Comparison of ENCODE assay signal across 28 cellular contexts in genomic region chr3:170816341-170816740, GRCh38.
"Had no signal": no experiment of that assay in that cellular context is flagged by ENCODE, and none has a peak within 500 bp of the region (broad histone marks: within the 10 kb centered on the region; RNA-seq: fewer than 3 reads in every experiment).

No MANE protein-coding gene starts in this region.

- DNase-seq: hypothalamus; immature natural killer cell; kidney; left colon; left lung; lower lobe of right lung; mammary epithelial cell; mesenchymal stem cell; midbrain; mucosa of descending colon; naive thymus-derived CD4-positive, alpha-beta T cell; ovary; right lobe of liver; stimulated activated CD4-positive, alpha-beta T cell treated with anti-CD3 and anti-CD28 coated beads, Interleukin-1b, Interleukin-23, amount 100 ng/mL, for 48 hours; stimulated activated CD4-positive, alpha-beta T cell treated with anti-CD3 and anti-CD28 coated beads, Interleukin-2, amount 100 ng/mL, for 48 hours; stimulated activated CD4-positive, alpha-beta T cell treated with anti-CD3 and anti-CD28 coated beads, Interleukin-4, amount 100 ng/mL, for 4 hours; stimulated activated CD8-positive, alpha-beta memory T cell treated with anti-CD3 and anti-CD28 coated beads, Interleukin-4, amount 100 ng/mL, for 48 hours; stimulated activated naive CD4-positive, alpha-beta T cell treated with Interleukin-2 at 50 U/mL for 16 hours; stimulated activated naive CD8-positive, alpha-beta T cell treated with anti-CD3 and anti-CD28 coated beads, Interleukin-15, amount 100 ng/mL, for 72 hours; substantia nigra; uterus had no signal

- H3K4me2 ChIP-seq: smooth muscle cell had no signal

- H3K27ac ChIP-seq: left lung, lower lobe of right lung, ovary, right atrium auricular region, right lobe of liver, tibial nerve, uterus had no signal

- H3K4me1 Mint-ChIP-seq: stimulated activated memory B cell treated with anti-CD40 and anti-IgM and Interleukin-4, amounts not matched to agents 10 μg/mL and 1 μg/mL and 100 μg/mL, for 72 hours; stimulated activated naive CD8-positive, alpha-beta T cell treated with anti-CD3 and anti-CD28 coated beads, Interleukin-15, amount 100 ng/mL, for 72 hours had no signal

- H3K36me3 Mint-ChIP-seq: immature natural killer cell; naive thymus-derived CD4-positive, alpha-beta T cell; natural killer cell treated with Interleukin-12 subunit alpha and Interleukin-12 subunit beta and Interleukin-15 and Interleukin-18, amount 100 ng/mL, for 72 hours; stimulated activated memory B cell treated with anti-CD40 and anti-IgM and Interleukin-4, amounts not matched to agents 10 μg/mL and 1 μg/mL and 100 μg/mL, for 72 hours; type B pancreatic cell had no signal

- H3K36me3 ChIP-seq: left lung, lower lobe of right lung, ovary, right atrium auricular region, right lobe of liver, tibial nerve, uterus had no signal

- H3K9me3 Mint-ChIP-seq: immature natural killer cell; naive thymus-derived CD4-positive, alpha-beta T cell; natural killer cell treated with Interleukin-12 subunit alpha and Interleukin-12 subunit beta and Interleukin-15 and Interleukin-18, amount 100 ng/mL, for 72 hours; stimulated activated memory B cell treated with anti-CD40 and anti-IgM and Interleukin-4, amounts not matched to agents 10 μg/mL and 1 μg/mL and 100 μg/mL, for 72 hours; stimulated activated naive CD8-positive, alpha-beta T cell treated with anti-CD3 and anti-CD28 coated beads, Interleukin-15, amount 100 ng/mL, for 72 hours; type B pancreatic cell had no signal

- H3K4me3 ChIP-seq: left lung, lower lobe of right lung, mucosa of descending colon, ovary, right atrium auricular region, right lobe of liver, smooth muscle cell, tibial nerve, uterus had no signal

- H3K27me3 ChIP-seq: left lung, ovary, right atrium auricular region, right lobe of liver, tibial nerve, uterus had no signal

- H3K27ac Mint-ChIP-seq: immature natural killer cell; natural killer cell treated with Interleukin-12 subunit alpha and Interleukin-12 subunit beta and Interleukin-15 and Interleukin-18, amount 100 ng/mL, for 72 hours; progenitor cell of endocrine pancreas; stimulated activated memory B cell treated with anti-CD40 and anti-IgM and Interleukin-4, amounts not matched to agents 10 μg/mL and 1 μg/mL and 100 μg/mL, for 72 hours; stimulated activated naive CD8-positive, alpha-beta T cell treated with anti-CD3 and anti-CD28 coated beads, Interleukin-15, amount 100 ng/mL, for 72 hours; type B pancreatic cell had no signal

- ATAC-seq: left colon; left lung; lower lobe of right lung; mucosa of descending colon; naive thymus-derived CD4-positive, alpha-beta T cell; natural killer cell treated with Interleukin-12 subunit alpha and Interleukin-12 subunit beta and Interleukin-15 and Interleukin-18, amount 100 ng/mL, for 72 hours; stimulated activated memory B cell treated with anti-CD40 and anti-IgM and Interleukin-4, amounts not matched to agents 10 μg/mL and 1 μg/mL and 100 μg/mL, for 72 hours; stimulated activated naive CD8-positive, alpha-beta T cell treated with anti-CD3 and anti-CD28 coated beads, Interleukin-15, amount 100 ng/mL, for 72 hours had no signal

- H3K4me3 Mint-ChIP-seq: immature natural killer cell; naive thymus-derived CD4-positive, alpha-beta T cell; natural killer cell treated with Interleukin-12 subunit alpha and Interleukin-12 subunit beta and Interleukin-15 and Interleukin-18, amount 100 ng/mL, for 72 hours; stimulated activated memory B cell treated with anti-CD40 and anti-IgM and Interleukin-4, amounts not matched to agents 10 μg/mL and 1 μg/mL and 100 μg/mL, for 72 hours; stimulated activated naive CD8-positive, alpha-beta T cell treated with anti-CD3 and anti-CD28 coated beads, Interleukin-15, amount 100 ng/mL, for 72 hours; type B pancreatic cell had no signal

- H3K4me1 ChIP-seq: lower lobe of right lung, right lobe of liver had no signal

- H3K9me3 ChIP-seq: left lung, lower lobe of right lung, mucosa of descending colon, ovary, right atrium auricular region, right lobe of liver, tibial nerve, uterus had no signal
